Comparison of ENCODE assay signal across 17 cellular contexts in the genomic region with DNA sequence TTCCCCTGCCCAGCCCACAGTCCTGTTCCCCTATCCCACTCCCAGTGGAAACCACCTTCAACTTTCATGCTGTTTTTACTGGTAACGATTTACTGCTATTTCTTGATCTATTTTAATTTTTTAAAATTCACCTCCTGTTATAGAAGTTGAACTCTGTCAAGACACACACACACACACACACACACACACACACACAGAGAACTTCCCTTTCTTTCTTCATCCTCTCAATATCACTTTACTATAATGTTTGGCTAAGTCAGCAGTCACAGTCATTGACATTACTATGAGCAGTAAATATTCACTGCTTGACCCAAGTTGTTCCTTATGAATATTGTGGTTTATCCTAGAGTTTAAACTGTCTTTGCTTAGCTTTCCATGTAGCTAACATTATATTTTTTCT. TPM values are rescaled to one million over a fixed set of nuclear protein-coding genes. Genes with fewer than 3 reads are reported as not detected.
DNase-seq lines count a peak whose midpoint lies in the region; ATAC-seq and TF ChIP-seq lines count a peak whose summit lies in the region.
"Had no signal": no experiment of that assay in that cellular context is flagged by ENCODE, and none has a peak within 500 bp of the region (broad histone marks: within the 10 kb centered on the region; RNA-seq: fewer than 3 reads in every experiment).

No MANE protein-coding gene starts in this region.

- CTCF ChIA-PET in naive thymus-derived CD4-positive, alpha-beta T cell (lab: Charles Lee), result no interaction called here

- H3K4me3 ChIP-seq in naive thymus-derived CD4-positive, alpha-beta T cell (ENCODE audit: low read length), result no peak overlapping the region
- H3K4me3 ChIP-seq in ascending aorta, result no peak overlapping the region
- H3K4me3 ChIP-seq: SK-N-MC had no signal

- H3K27me3 Mint-ChIP-seq in naive thymus-derived CD4-positive, alpha-beta T cell, result peaks cover 28 to 66% (median 50%) of the 10 kb centered on the region in 5 donors

- peaks cover 0 to 5% (median 0%) of the 10 kb centered on the region in 5 donors for H3K36me3 Mint-ChIP-seq in naive thymus-derived CD4-positive, alpha-beta T cell
- H3K36me3 Mint-ChIP-seq: T-cell had no signal

- peak; percentile 56 for ATAC-seq in naive thymus-derived CD4-positive, alpha-beta T cell
- no peak for ATAC-seq in SK-N-SH treated with all-trans-retinoic acid at 6 μM for 48 hours
- ATAC-seq: Right ventricle myocardium inferior, T-cell had no signal

- no peaks in the 10 kb centered on the region for H3K4me1 ChIP-seq in naive thymus-derived CD4-positive, alpha-beta T cell (ENCODE audit: control insufficient read depth in 2 of 2, insufficient read depth in 2 of 2, low read length in 2 of 2)
- H3K4me1 ChIP-seq in ascending aorta, result no peaks in the 10 kb centered on the region

- in situ Hi-C loops in KBM-7 (cut with MboI; ENCODE audit: low pct_unique_long_range_greater_than_20kb, low sequenced_read_pairs), result no loop called here

- peaks cover 0 to 5% (median 0%) of the 10 kb centered on the region in 7 donors for H3K4me1 Mint-ChIP-seq in naive thymus-derived CD4-positive, alpha-beta T cell
- H3K4me1 Mint-ChIP-seq: T-cell had no signal

- H3K27me3 ChIP-seq in naive thymus-derived CD4-positive, alpha-beta T cell (ENCODE audit: control insufficient read depth in 2 of 2, insufficient read depth in 2 of 2, low read length in 2 of 2), result peaks cover 0 to 3% of the 10 kb centered on the region in 2 donors
- H3K27me3 ChIP-seq in ascending aorta, result no peaks in the 10 kb centered on the region
- H3K27me3 ChIP-seq: Peyer's patch had no signal

- intact Hi-C loops in naive thymus-derived CD4-positive, alpha-beta T cell (cut with micrococcal nuclease), result no loop called here
- intact Hi-C loops in ascending aorta (cut with DNase I), result no loop called here

- H3K27ac Mint-ChIP-seq in naive thymus-derived CD4-positive, alpha-beta T cell, result no peak overlapping the region
- H3K27ac Mint-ChIP-seq: HFFc6, T-cell had no signal

- TF ChIP-seq CTCF in ascending aorta (IDR thresholded peaks at IDR 0.05), result no peak

- H3K9me3 Mint-ChIP-seq in naive thymus-derived CD4-positive, alpha-beta T cell, result peaks cover 0 to 2% (median 0%) of the 10 kb centered on the region in 11 donors
- H3K9me3 Mint-ChIP-seq: HFFc6, T-cell had no signal

- no peak overlapping the region for H3K4me3 Mint-ChIP-seq in naive thymus-derived CD4-positive, alpha-beta T cell
- H3K4me3 Mint-ChIP-seq: T-cell had no signal

- H3K27ac ChIP-seq in epithelial cell of prostate (peak overlapping the region; percentile 81), ascending aorta (no peak overlapping the region)
- H3K27ac ChIP-seq in naive thymus-derived CD4-positive, alpha-beta T cell (ENCODE audit: low read depth, low read length), result no peak overlapping the region
- H3K27ac ChIP-seq: SK-N-MC had no signal

- no peaks in the 10 kb centered on the region for H3K9me3 ChIP-seq in naive thymus-derived CD4-positive, alpha-beta T cell (ENCODE audit: control insufficient read depth in 2 of 3, low read length in 3 of 3)
- H3K9me3 ChIP-seq in ascending aorta, result no peaks in the 10 kb centered on the region

- DNase-seq in KBM-7, result peak; percentile 48
- peak; percentile 55 for DNase-seq in NOMO-1 treated with DMSO at 0.1 percent for 48 hours (lab: John Stamatoyannopoulos, UW; ENCODE audit: unreplicated experiment)
- DNase-seq in epithelial cell of prostate (ENCODE audit: low read depth, low spot score), result no peak
- DNase-seq in naive thymus-derived CD4-positive, alpha-beta T cell, result no peak
- no peak for DNase-seq in ascending aorta (ENCODE audit: low spot score in 2 of 2)
- no peak for DNase-seq in NCI-H446 treated with DMSO at 0.1 percent for 48 hours (lab: John Stamatoyannopoulos, UW)
- DNase-seq: DMS79, H7, HFFc6, NCI-H1105, NCI-H2227 treated with DMSO at 0.1 percent for 48 hours, NCI-H524 treated with DMSO at 0.1 percent for 48 hours, T-cell had no signal

- no peaks in the 10 kb centered on the region for H3K36me3 ChIP-seq in naive thymus-derived CD4-positive, alpha-beta T cell (ENCODE audit: control insufficient read depth in 2 of 3, insufficient read depth in 3 of 3, low read length in 3 of 3)
- H3K36me3 ChIP-seq in ascending aorta, result no peaks in the 10 kb centered on the region
- H3K36me3 ChIP-seq: Peyer's patch had no signal

- POLR2A ChIA-PET in naive thymus-derived CD4-positive, alpha-beta T cell (lab: Charles Lee), result no interaction called here

TF ChIP-seq in SK-N-SH treated with all-trans-retinoic acid at 6 μM for 48 hours, 23 proteins besides CTCF, POLR2A, EP300 and RAD21:
- TF ChIP-seq ZFP30 (CRISPR knock-in tag; IDR thresholded peaks at IDR 0.05) (no peak), ZFP3 (CRISPR knock-in tag; IDR thresholded peaks at IDR 0.05) (no peak)

RNA-seq across cellular contexts. Expression of a gene that starts 24.0 kb away (rescaled TPM):
- 1 to 10 TPM in 1 of 5 experiments, under 1 TPM in 2, not detected in 2; 0.24 to 3.5 (median 0.36) TPM for total RNA-seq in naive thymus-derived CD4-positive, alpha-beta T cell
- not detected for polyA plus RNA-seq in naive thymus-derived CD4-positive, alpha-beta T cell
- total RNA-seq in ascending aorta, result 333 TPM

Comparison
In these comparisons a context has a peak if more than half of its experiments do, and no peak if none do; other contexts are left out.
1. DNase-seq: peak in KBM-7 (single experiment) and NOMO-1 treated with DMSO at 0.1 percent for 48 hours (single experiment); none in epithelial cell of prostate (single experiment), naive thymus-derived CD4-positive, alpha-beta T cell (0 of 9), ascending aorta (0 of 2) and NCI-H446 treated with DMSO at 0.1 percent for 48 hours (single experiment).
2. RNA of a gene that starts 24.0 kb away (total RNA-seq): 333 TPM in ascending aorta (single experiment); 0.24 to 3.5 TPM in naive thymus-derived CD4-positive, alpha-beta T cell; every median in the first group is over 10 times any median in the second.